23 cellular contexts compared by ENCODE assay signal in genomic region chr15:68375716-68376220, GRCh38. TPM values are rescaled to one million over a fixed set of nuclear protein-coding genes. Genes with fewer than 3 reads are reported as not detected.
DNase-seq lines count a peak whose midpoint lies in the region; ATAC-seq and TF ChIP-seq lines count a peak whose summit lies in the region.
"Had no signal": no experiment of that assay in that cellular context is flagged by ENCODE, and none has a peak within 500 bp of the region (broad histone marks: within the 10 kb centered on the region; RNA-seq: fewer than 3 reads in every experiment).

No MANE protein-coding gene starts in this region.

- H3K79me1 ChIP-seq in neuronal stem cell (ENCODE audit: low read depth, low read length), result no peaks in the 10 kb centered on the region

- H3K14ac ChIP-seq in neuronal stem cell (ENCODE audit: low read length), result no peak overlapping the region

- no peak overlapping the region for H3K9ac ChIP-seq in neuronal stem cell (ENCODE audit: low read depth, low read length, poor library complexity)

- H3K27ac ChIP-seq in right atrium auricular region, result no peak overlapping the region
- H3K27ac ChIP-seq in neuronal stem cell (replicated peaks; ENCODE audit: low read length), result no peak overlapping the region
- H3K27ac ChIP-seq: Peyer's patch had no signal

- no peak overlapping the region for H3K18ac ChIP-seq in neuronal stem cell (ENCODE audit: low read length)

- H3K9me3 ChIP-seq in right atrium auricular region, result no peaks in the 10 kb centered on the region
- no peaks in the 10 kb centered on the region for H3K9me3 ChIP-seq in neuronal stem cell (replicated peaks in 1 of 2; ENCODE audit: control insufficient read depth in 2 of 2, insufficient read depth in 1 of 2, low read depth in 1 of 2, low read length in 2 of 2)
- H3K9me3 ChIP-seq: Peyer's patch had no signal

- intact Hi-C loops in Right ventricle myocardium superior (cut with DNase I), result no loop called here

- H3K4me2 ChIP-seq in neuronal stem cell (ENCODE audit: insufficient read depth, low read length, poor library complexity, severe bottlenecking), result no peak overlapping the region
- H3K4me2 ChIP-seq: GM23338 had no signal

- WGBS in neuronal stem cell (ENCODE audit: extremely low coverage in 2 of 2, insufficient read length in 2 of 2, insufficient replicate concordance in 1 of 2), 2 donors, result no CpG with 5 or more reads among the region's 6 CpGs

- peak; percentile 42 for DNase-seq in right atrium auricular region (ENCODE audit: low spot score)
- no peak for DNase-seq in Right ventricle myocardium superior
- DNase-seq in ecto neural progenitor cell (ENCODE audit: low spot score), result peak; percentile 12
- DNase-seq in neuronal stem cell (ENCODE audit: low spot score), result no peak
- DNase-seq in NCI-H446 treated with DMSO at 0.1 percent for 48 hours (lab: John Stamatoyannopoulos, UW), result no peak
- DNase-seq: ACHN; C1 segment of cervical spinal cord; CD8-positive, alpha-beta memory T cell; DMS53; EL; NCI-H1048; NCI-H1436 treated with DMSO at 0.1 percent for 48 hours; NCI-H2029; NCI-H2171; NCI-H69; NK-92 treated with Interleukin-12 subunit alpha and Interleukin-12 subunit beta, amount 100 ng/mL, for 24 hours; Peyer's patch had no signal

- no peak overlapping the region for H4K91ac ChIP-seq in neuronal stem cell (ENCODE audit: low read depth, low read length, poor library complexity)

- no peaks in the 10 kb centered on the region for H3K27me3 ChIP-seq in right atrium auricular region
- H3K27me3 ChIP-seq in neuronal stem cell (ENCODE audit: control insufficient read depth in 3 of 3, insufficient read depth in 3 of 3, low read depth in 1 of 3, low read length in 3 of 3), result no peaks in the 10 kb centered on the region
- H3K27me3 ChIP-seq: Peyer's patch had no signal

- H4K8ac ChIP-seq in neuronal stem cell (ENCODE audit: low read depth, low read length), result no peak overlapping the region

- H3K4me3 ChIP-seq in right atrium auricular region (no peak overlapping the region), neuronal stem cell (ENCODE audit: low read length in 2 of 2) (no peak overlapping the region)
- H3K4me3 ChIP-seq: GM12878, GM23338, Peyer's patch had no signal

- peak overlapping the region; percentile 96 for H2BK12ac ChIP-seq in neuronal stem cell (ENCODE audit: low read length)

- H3K23ac ChIP-seq in neuronal stem cell (ENCODE audit: low read depth, low read length, poor library complexity), result no peak overlapping the region

- H2BK120ac ChIP-seq in neuronal stem cell (ENCODE audit: low read depth, low read length), result no peak overlapping the region

- H2BK15ac ChIP-seq in neuronal stem cell (ENCODE audit: low read length), result no peak overlapping the region

- TF ChIP-seq CTCF in right atrium auricular region (IDR thresholded peaks at IDR 0.05), result no peak

- ATAC-seq in Right ventricle myocardium superior (ENCODE audit: poor library complexity) (no peak), GM18870 (IDR thresholded peaks at IDR 0.05; ENCODE audit: unreplicated experiment) (no peak), HG03469 (IDR thresholded peaks at IDR 0.05; ENCODE audit: unreplicated experiment) (no peak)
- ATAC-seq: GM12878, GM23338, HCT116, Right ventricle myocardium inferior had no signal

- H2AFZ ChIP-seq in neuronal stem cell (ENCODE audit: low read length), result no peak overlapping the region

- H2AK5ac ChIP-seq in neuronal stem cell (ENCODE audit: low read depth, low read length), result no peak overlapping the region

- H3K36me3 ChIP-seq in right atrium auricular region (no peaks in the 10 kb centered on the region), neuronal stem cell (replicated peaks in 1 of 2; ENCODE audit: control insufficient read depth in 2 of 2, insufficient read depth in 2 of 2, low read length in 2 of 2) (no peaks in the 10 kb centered on the region)
- H3K36me3 ChIP-seq: Peyer's patch had no signal

- no peak overlapping the region for H2BK5ac ChIP-seq in neuronal stem cell (ENCODE audit: low read length)

- H3K4me1 ChIP-seq in right atrium auricular region (peaks cover 0 to 7% of the 10 kb centered on the region in 2 donors), neuronal stem cell (ENCODE audit: control insufficient read depth in 2 of 2, insufficient read depth in 1 of 2, low read depth in 1 of 2, low read length in 2 of 2) (peaks cover 4 to 13% of the 10 kb centered on the region in 2 donors)
- H3K4me1 ChIP-seq: Peyer's patch had no signal

- H3K4ac ChIP-seq in neuronal stem cell (ENCODE audit: low read length), result no peak overlapping the region

RNA-seq across cellular contexts. Expression of gene ITGA11, which starts 56.2 kb away (rescaled TPM):
- 10 to 100 TPM; 12.6 to 35.4 TPM for total RNA-seq in right atrium auricular region
- total RNA-seq in Right ventricle myocardium superior, result 32.2 TPM
- polyA plus RNA-seq in neuronal stem cell (2013, experiment 1 of 2), result 0.06 TPM
- 0.10 TPM for polyA plus RNA-seq in neuronal stem cell (2013, experiment 2 of 2)
- total RNA-seq: CD8-positive, alpha-beta memory T cell had no signal
- polyA plus RNA-seq: CD8-positive, alpha-beta memory T cell had no signal

Comparison
In these comparisons a context has a peak if more than half of its experiments do, and no peak if none do; other contexts are left out.
1. DNase-seq: peak in right atrium auricular region (single experiment) and ecto neural progenitor cell (single experiment); none in Right ventricle myocardium superior (single experiment), neuronal stem cell (single experiment) and NCI-H446 treated with DMSO at 0.1 percent for 48 hours (single experiment).